ENCODE assay signal across 20 cellular contexts in genomic region chr6:25111782-25112181, GRCh38.
DNase-seq lines count a peak whose midpoint lies in the region; ATAC-seq, FAIRE-seq and TF ChIP-seq lines count a peak whose summit lies in the region.
"Had no signal": no experiment of that assay in that cellular context is flagged by ENCODE, and none has a peak within 500 bp of the region (broad histone marks: within the 10 kb centered on the region; RNA-seq: fewer than 3 reads in every experiment).

No MANE protein-coding gene starts in this region.

- H3K27me3 ChIP-seq in RWPE2 (ENCODE audit: insufficient read depth, poor library complexity, severe bottlenecking) (no peaks in the 10 kb centered on the region), transverse colon (no peaks in the 10 kb centered on the region)
- H3K27me3 ChIP-seq: BLaER1 treated with 17β-estradiol and CSF1 and Interleukin-3, amounts not matched to agents 10 nM and 100 nM had no signal

- DNase-seq in CD14-positive monocyte (ENCODE audit: low spot score) (no peak), RWPE2 (ENCODE audit: low spot score) (no peak), left lobe of liver (ENCODE audit: low spot score) (no peak), transverse colon (no peak), glutamatergic neuron (no peak), GM12892 (ENCODE audit: insufficient read length) (no peak)
- DNase-seq in activated T-cell treated with anti-CD3 and anti-CD28 coated beads, Interleukin-2, amount 50 U/mL, for 4 hours: no peak
- DNase-seq: CD4-positive, CD25-positive, alpha-beta regulatory T cell; CD8-positive, alpha-beta memory T cell; COR-L47; DMS 273 treated with DMSO at 0.1 percent for 48 hours; DMS53; DND-41; EL had no signal

- H3K36me3 Mint-ChIP-seq in CD14-positive monocyte (peaks cover 51% of the 10 kb centered on the region in 2 donors), glutamatergic neuron (ENCODE audit: unreplicated experiment) (no peaks in the 10 kb centered on the region)
- H3K36me3 Mint-ChIP-seq in activated T-cell treated with anti-CD3 and anti-CD28 coated beads, Interleukin-2, amount 50 U/mL, for 4 hours (ENCODE audit: insufficient read depth): peaks cover 65% of the 10 kb centered on the region

- FAIRE-seq in GM12892 (lab: Jason Lieb, UNC): no peak
- FAIRE-seq: GM12878, GM19239, HepG2 had no signal

- no peak for TF ChIP-seq EP300 in transverse colon (IDR thresholded peaks at IDR 0.05; ENCODE audit: low read depth)

- H3K9me3 ChIP-seq in RWPE2 (ENCODE audit: severe bottlenecking): no peaks in the 10 kb centered on the region
- H3K9me3 ChIP-seq in transverse colon: no peaks in the 10 kb centered on the region
- H3K9me3 ChIP-seq: BLaER1 treated with 17β-estradiol and CSF1 and Interleukin-3, amounts not matched to agents 10 nM and 100 nM; HAP-1 had no signal

- H3K4me1 ChIP-seq in RWPE2 (ENCODE audit: insufficient read depth, poor library complexity, severe bottlenecking): peaks cover 15% of the 10 kb centered on the region
- peaks cover 0 to 28% (median 12%) of the 10 kb centered on the region in 4 donors for H3K4me1 ChIP-seq in transverse colon
- H3K4me1 ChIP-seq: BLaER1 treated with 17β-estradiol and CSF1 and Interleukin-3, amounts not matched to agents 10 nM and 100 nM; HAP-1 had no signal

- 60 to 63% methylated on average over 1 of the region's 1 CpG for WGBS in transverse colon (ENCODE audit: low coverage in 1 of 2), 2 donors

- H3K36me3 ChIP-seq in RWPE2 (ENCODE audit: low read depth) (no peaks in the 10 kb centered on the region), transverse colon (peaks cover 0 to 24% (median 0%) of the 10 kb centered on the region in 4 donors)
- H3K36me3 ChIP-seq: HAP-1 had no signal

- H3K4me1 Mint-ChIP-seq in CD14-positive monocyte: peaks cover 22% of the 10 kb centered on the region
- H3K4me1 Mint-ChIP-seq in glutamatergic neuron (ENCODE audit: low read depth, unreplicated experiment): no peaks in the 10 kb centered on the region
- H3K4me1 Mint-ChIP-seq in activated T-cell treated with anti-CD3 and anti-CD28 coated beads, Interleukin-2, amount 50 U/mL, for 4 hours (ENCODE audit: low read depth): peaks cover 5% of the 10 kb centered on the region

- H3K4me3 ChIP-seq in RWPE2 (ENCODE audit: severe bottlenecking): no peak overlapping the region
- no peak overlapping the region for H3K4me3 ChIP-seq in transverse colon
- H3K4me3 ChIP-seq: BLaER1 treated with 17β-estradiol and CSF1 and Interleukin-3, amounts not matched to agents 10 nM and 100 nM; GM12878; HAP-1 had no signal

- in situ Hi-C loops in transverse colon (cut with MboI; ENCODE audit: low pct_ligation_motif_present in 1 of 4, low pct_unique_long_range_greater_than_20kb in 1 of 4, low sequenced_read_pairs in 3 of 4): no loop called here

- H3K27me3 Mint-ChIP-seq in CD14-positive monocyte (ENCODE audit: low read depth in 3 of 3) (no peaks in the 10 kb centered on the region), glutamatergic neuron (ENCODE audit: unreplicated experiment) (no peaks in the 10 kb centered on the region)
- no peaks in the 10 kb centered on the region for H3K27me3 Mint-ChIP-seq in activated T-cell treated with anti-CD3 and anti-CD28 coated beads, Interleukin-2, amount 50 U/mL, for 4 hours (ENCODE audit: low read depth)
- H3K27me3 Mint-ChIP-seq: B cell; CD4-positive, CD25-positive, alpha-beta regulatory T cell; CD8-positive, alpha-beta memory T cell had no signal

- H3K27ac ChIP-seq in RWPE2 (ENCODE audit: poor library complexity, severe bottlenecking) (peak overlapping the region; percentile 56), transverse colon (peak overlapping the region in 3 of 4 donors; percentile 26 to 59 (median 47))
- H3K27ac ChIP-seq: BLaER1 treated with 17β-estradiol and CSF1 and Interleukin-3, amounts not matched to agents 10 nM and 100 nM had no signal

- TF ChIP-seq CTCF in CD14-positive monocyte (IDR thresholded peaks at IDR 0.05) (no peak), RWPE2 (IDR thresholded peaks at IDR 0.05; ENCODE audit: poor library complexity, severe bottlenecking) (no peak), transverse colon (IDR thresholded peaks at IDR 0.05) (no peak), glutamatergic neuron (IDR thresholded peaks at IDR 0.05; ENCODE audit: partially characterized antibody, unreplicated experiment) (no peak)

- H3K4me3 Mint-ChIP-seq in CD14-positive monocyte: peak overlapping the region in 1 of 2 donors; percentile 59
- H3K4me3 Mint-ChIP-seq in glutamatergic neuron (ENCODE audit: unreplicated experiment): no peak overlapping the region
- H3K4me3 Mint-ChIP-seq in activated T-cell treated with anti-CD3 and anti-CD28 coated beads, Interleukin-2, amount 50 U/mL, for 4 hours: no peak overlapping the region
- H3K4me3 Mint-ChIP-seq: B cell; CD4-positive, CD25-positive, alpha-beta regulatory T cell; CD8-positive, alpha-beta memory T cell had no signal

- TF ChIP-seq POLR2A in transverse colon (IDR thresholded peaks at IDR 0.05) (no peak), GM12892 (IDR thresholded peaks at IDR 0.05; ENCODE audit: low read depth, low read length) (no peak)

- ATAC-seq in RWPE2 (ENCODE audit: low read depth) (no peak), left lobe of liver (peak; percentile 26)
- ATAC-seq in activated T-cell treated with anti-CD3 and anti-CD28 coated beads, Interleukin-2, amount 50 U/mL, for 4 hours: no peak
- ATAC-seq: GM12878, HepG2 had no signal

- intact Hi-C loops in CD14-positive monocyte (cut with micrococcal nuclease): no loop called here
- intact Hi-C loops in transverse colon (cut with DNase I; ENCODE audit: low total_unique reads): no loop called here

- H3K27ac Mint-ChIP-seq in CD14-positive monocyte: peak overlapping the region; percentile 74 to 88 (median 84)
- no peak overlapping the region for H3K27ac Mint-ChIP-seq in glutamatergic neuron (ENCODE audit: unreplicated experiment)
- H3K27ac Mint-ChIP-seq: B cell had no signal

- H3K9me3 Mint-ChIP-seq in CD14-positive monocyte: no peaks in the 10 kb centered on the region
- no peaks in the 10 kb centered on the region for H3K9me3 Mint-ChIP-seq in glutamatergic neuron (ENCODE audit: unreplicated experiment)
- H3K9me3 Mint-ChIP-seq in activated T-cell treated with anti-CD3 and anti-CD28 coated beads, Interleukin-2, amount 50 U/mL, for 4 hours: no peaks in the 10 kb centered on the region
- H3K9me3 Mint-ChIP-seq: CD4-positive, CD25-positive, alpha-beta regulatory T cell; CD8-positive, alpha-beta memory T cell had no signal
